Comparison of ENCODE assay signal across 8 cellular contexts in the genomic region with DNA sequence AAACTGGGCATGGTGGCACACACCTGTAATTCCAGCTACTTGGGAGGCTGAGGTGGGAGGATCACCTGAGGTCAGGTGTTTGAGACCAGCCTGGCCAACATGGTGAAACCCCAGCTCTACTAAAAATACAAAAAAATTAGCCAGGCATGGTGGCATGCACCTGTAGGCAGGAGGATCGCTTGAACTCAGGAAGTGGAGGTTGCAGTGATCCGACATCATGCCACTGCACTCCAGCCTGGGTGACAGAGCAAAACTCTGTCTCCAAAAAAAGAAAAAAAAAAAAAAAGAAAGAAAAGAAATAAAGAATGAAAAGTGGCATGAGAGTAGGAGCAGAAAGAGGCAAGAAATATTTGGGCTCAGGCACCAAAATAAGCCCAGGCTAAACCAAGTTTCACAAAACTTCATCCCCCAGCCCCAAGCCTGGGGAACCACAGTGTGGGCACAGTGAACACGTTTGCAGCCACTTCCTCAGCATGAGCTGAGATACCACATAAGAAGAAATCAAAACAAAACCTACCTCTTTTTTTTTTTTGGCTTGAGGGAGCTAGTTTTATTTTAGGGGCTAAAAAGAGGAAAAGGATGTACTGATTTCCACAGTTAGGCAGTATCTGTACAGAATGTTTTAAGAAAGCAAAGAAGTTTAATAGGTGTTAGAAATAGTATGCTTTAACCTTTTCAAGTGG. TPM values are rescaled to one million over a fixed set of nuclear protein-coding genes. Genes with fewer than 3 reads are reported as not detected.
A peak's percentile ranks its signal among the peaks of the same experiment; 100 is the strongest.
DNase-seq lines count a peak whose midpoint lies in the region; ATAC-seq and TF ChIP-seq lines count a peak whose summit lies in the region.
"Not testable (repeated sequence)": the region's sequence is repeated elsewhere in the genome, so short reads cannot be mapped to it uniquely, and the experiment has no call there.

No MANE protein-coding gene starts in this region.

- H3K9me3 ChIP-seq in naive thymus-derived CD4-positive, alpha-beta T cell (ENCODE audit: control insufficient read depth in 2 of 3, low read length in 3 of 3), result not testable (repeated sequence)

- not testable (repeated sequence) for TF ChIP-seq CTCF in GM12865 (IDR thresholded peaks at IDR 0.05; ENCODE audit: insufficient read depth, low read depth, low read length, missing control alignments)

- H3K9me3 Mint-ChIP-seq in activated naive CD4-positive, alpha-beta T cell treated with anti-CD3 and anti-CD28 coated beads, Interleukin-2, amount 50 U/mL, for 72 hours, result peaks cover 0 to 16% of the 10 kb centered on the region in 2 donors
- not testable (repeated sequence) for H3K9me3 Mint-ChIP-seq in naive thymus-derived CD4-positive, alpha-beta T cell

- POLR2A ChIA-PET in naive thymus-derived CD4-positive, alpha-beta T cell (lab: Charles Lee), result interaction anchor here (0.9 to 1.4 kb wide), 4 partner anchors 11 to 793 kb away, joined by 3 to 4 read pairs (median 3); a partner anchor contains a TSS

- not testable (repeated sequence) for H3K36me3 ChIP-seq in naive thymus-derived CD4-positive, alpha-beta T cell (ENCODE audit: control insufficient read depth in 2 of 3, insufficient read depth in 3 of 3, low read length in 3 of 3)

- ATAC-seq in GM19467 (IDR thresholded peaks at IDR 0.05; ENCODE audit: unreplicated experiment), result peak; percentile 34
- peak; percentile 40 for ATAC-seq in HG03095 (IDR thresholded peaks at IDR 0.05; ENCODE audit: unreplicated experiment)
- peak; percentile 59 to 60 for ATAC-seq in activated naive CD4-positive, alpha-beta T cell treated with anti-CD3 and anti-CD28 coated beads, Interleukin-2, amount 50 U/mL, for 72 hours
- peak; percentile 95 for ATAC-seq in naive thymus-derived CD4-positive, alpha-beta T cell

- H3K27ac ChIP-seq in naive thymus-derived CD4-positive, alpha-beta T cell (ENCODE audit: low read depth, low read length), result not testable (repeated sequence)

- DNase-seq in GM12865 (ENCODE audit: low read depth), result peak; percentile 82
- peak; percentile 52 for DNase-seq in NK-92 treated with Interleukin-12 subunit alpha and Interleukin-12 subunit beta, amount 100 ng/mL, for 24 hours (lab: John Stamatoyannopoulos, UW)
- DNase-seq in activated CD4-positive, alpha-beta T cell treated with anti-CD3 and anti-CD28 coated beads, Interleukin-2, amount 50 U/mL, for 4 hours, result peak; percentile 17 to 32
- peak in 1 of 2 donors; percentile 63 for DNase-seq in activated naive CD4-positive, alpha-beta T cell treated with anti-CD3 and anti-CD28 coated beads, Interleukin-2, amount 50 U/mL, for 72 hours (ENCODE audit: low spot score in 2 of 2)
- DNase-seq in naive thymus-derived CD4-positive, alpha-beta T cell, result peak in 8 of 9 donors; percentile 58 to 80 (median 72)
- peak; percentile 42 to 48 for DNase-seq in stimulated activated CD8-positive, alpha-beta memory T cell treated with anti-CD3 and anti-CD28 coated beads, Interleukin-7, amount 100 ng/mL, for 4 hours (ENCODE audit: low read depth in 2 of 2)

- peak overlapping the region; percentile 88 to 89 for H3K27ac Mint-ChIP-seq in activated naive CD4-positive, alpha-beta T cell treated with anti-CD3 and anti-CD28 coated beads, Interleukin-2, amount 50 U/mL, for 72 hours
- peak overlapping the region; percentile 48 to 92 (median 79) for H3K27ac Mint-ChIP-seq in naive thymus-derived CD4-positive, alpha-beta T cell

- CTCF ChIA-PET in naive thymus-derived CD4-positive, alpha-beta T cell (lab: Charles Lee), result interaction anchor here (0.6 to 2.8 kb wide), 11 partner anchors 10 to 476 kb away, joined by 3 to 15 read pairs (median 4); no protein-coding TSS in a partner anchor

- intact Hi-C loops in naive thymus-derived CD4-positive, alpha-beta T cell (cut with micrococcal nuclease), result loop anchor here (1.0 to 5.0 kb wide), 3 partner anchors 8 to 668 kb away; no protein-coding TSS in a partner anchor

- H3K36me3 Mint-ChIP-seq in activated naive CD4-positive, alpha-beta T cell treated with anti-CD3 and anti-CD28 coated beads, Interleukin-2, amount 50 U/mL, for 72 hours, result peaks cover 4 to 13% of the 10 kb centered on the region in 2 donors
- not testable (repeated sequence) for H3K36me3 Mint-ChIP-seq in naive thymus-derived CD4-positive, alpha-beta T cell

- H3K4me1 ChIP-seq in naive thymus-derived CD4-positive, alpha-beta T cell (ENCODE audit: control insufficient read depth in 2 of 2, insufficient read depth in 2 of 2, low read length in 2 of 2), result peaks cover 19 to 21% of the 10 kb centered on the region in 2 donors

- H3K4me3 ChIP-seq in GM12865 (ENCODE audit: low read depth, low read length), result peak overlapping the region; percentile 5
- not testable (repeated sequence) for H3K4me3 ChIP-seq in naive thymus-derived CD4-positive, alpha-beta T cell (ENCODE audit: low read length)

- H3K27me3 Mint-ChIP-seq in naive thymus-derived CD4-positive, alpha-beta T cell, result not testable (repeated sequence)

- not testable (repeated sequence) for H3K27me3 ChIP-seq in naive thymus-derived CD4-positive, alpha-beta T cell (ENCODE audit: control insufficient read depth in 2 of 2, insufficient read depth in 2 of 2, low read length in 2 of 2)

- H3K4me3 Mint-ChIP-seq in naive thymus-derived CD4-positive, alpha-beta T cell, result peak overlapping the region; percentile 29 to 78 (median 62)

- peaks cover 26 to 41% (median 40%) of the 10 kb centered on the region in 7 donors for H3K4me1 Mint-ChIP-seq in naive thymus-derived CD4-positive, alpha-beta T cell

RNA-seq across cellular contexts. Expression of a gene that starts 46.8 kb away (rescaled TPM):
- total RNA-seq in activated naive CD4-positive, alpha-beta T cell treated with anti-CD3 and anti-CD28 coated beads, Interleukin-2, amount 50 U/mL, for 72 hours, result 10 to 100 TPM; 28.4 to 48.4 TPM
- 10 to 100 TPM; 26.3 to 89.5 (median 55.6) TPM for total RNA-seq in naive thymus-derived CD4-positive, alpha-beta T cell
- 100 to 1,000 TPM; 187 to 205 TPM for polyA plus RNA-seq in naive thymus-derived CD4-positive, alpha-beta T cell

Comparison
In these comparisons a context has a peak if more than half of its experiments do, and no peak if none do; other contexts are left out.
1. ATAC-seq: peak in every context shown above with its lines; median percentile 95 in naive thymus-derived CD4-positive, alpha-beta T cell; 60 in activated naive CD4-positive, alpha-beta T cell treated with anti-CD3 and anti-CD28 coated beads, Interleukin-2, amount 50 U/mL, for 72 hours; 40 in HG03095; 34 in GM19467.